6 cellular contexts compared by ENCODE assay signal in the genomic region with DNA sequence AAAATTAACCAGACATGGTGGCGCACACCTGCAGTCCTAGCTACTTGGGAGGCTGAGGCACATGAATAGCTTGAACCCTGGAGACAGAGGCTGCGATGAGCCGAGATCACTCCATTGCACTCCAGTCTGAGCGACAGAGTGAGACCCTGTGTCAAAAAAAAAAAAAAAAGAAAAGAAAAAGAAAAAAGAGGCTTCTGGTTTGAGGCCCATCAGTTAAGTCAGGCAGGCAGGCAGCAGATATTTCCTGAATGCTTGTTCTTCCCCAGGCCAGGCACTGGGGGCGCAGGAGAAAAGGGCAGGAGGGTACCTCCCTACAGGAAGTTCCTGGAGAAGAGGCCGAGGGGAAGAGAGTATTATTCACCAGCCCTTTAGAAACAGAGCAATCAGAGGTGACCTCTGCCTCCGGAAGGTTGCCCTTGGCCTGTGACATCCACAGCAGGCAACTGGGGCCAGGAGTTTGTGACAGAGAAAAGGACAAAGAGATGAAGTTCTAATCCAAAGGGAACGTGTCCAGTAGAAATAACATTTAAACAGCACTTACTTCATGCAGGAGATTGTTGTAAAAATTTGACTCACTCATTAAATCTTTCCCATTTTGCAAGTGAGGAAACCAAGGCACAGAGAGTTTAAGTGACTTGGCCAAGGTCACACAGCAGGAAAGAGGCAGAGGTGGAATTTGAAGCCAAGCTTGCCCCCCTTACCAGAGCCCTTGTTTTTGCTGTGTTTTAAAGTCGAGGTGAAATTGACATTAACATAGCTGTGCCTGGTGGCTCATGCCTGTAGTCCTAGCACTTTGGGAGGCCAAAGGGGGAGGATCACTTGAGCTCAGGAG. TPM values are rescaled to one million over a fixed set of nuclear protein-coding genes. Genes with fewer than 3 reads are reported as not detected.
DNase-seq lines count a peak whose midpoint lies in the region; ATAC-seq and TF ChIP-seq lines count a peak whose summit lies in the region.

No MANE protein-coding gene starts in this region.

- peak overlapping the region; percentile 46 to 49 for H3K27ac Mint-ChIP-seq in T-cell

- CTCF ChIA-PET in T-cell (lab: Charles Lee) = no interaction called here

- POLR2A ChIA-PET in T-cell (lab: Charles Lee) = no interaction called here

- H3K9me3 Mint-ChIP-seq in T-cell = no peaks in the 10 kb centered on the region

- H3K27me3 Mint-ChIP-seq in T-cell = no peaks in the 10 kb centered on the region

- ATAC-seq in T-cell (replicated peaks in 1 of 4) = peak in 2 of 4 experiments; percentile 32 to 45

- H3K36me3 Mint-ChIP-seq in T-cell = no peaks in the 10 kb centered on the region

- peaks cover 8 to 18% (median 14%) of the 10 kb centered on the region in 3 donors for H3K4me1 Mint-ChIP-seq in T-cell

- H3K36me3 ChIP-seq in kidney epithelial cell (ENCODE audit: control insufficient read depth, insufficient read depth, low read length) = no peaks in the 10 kb centered on the region

- H3K4me3 ChIP-seq in kidney epithelial cell (ENCODE audit: low read depth, low read length) = no peak overlapping the region

- H3K4me3 Mint-ChIP-seq in T-cell = no peak overlapping the region

- peak; percentile 64 for TF ChIP-seq CTCF in kidney epithelial cell (IDR thresholded peaks at IDR 0.05; ENCODE audit: insufficient read depth, low read length, poor library complexity, severe bottlenecking)

- peaks cover 5% of the 10 kb centered on the region for H3K27me3 ChIP-seq in kidney epithelial cell (ENCODE audit: control insufficient read depth, insufficient read depth, low read length)

- peak; percentile 48 for DNase-seq in activated CD4-positive, alpha-beta T cell treated with anti-CD3 and anti-CD28 coated beads for 48 hours
- no peak for DNase-seq in activated CD4-positive, alpha-beta T cell treated with anti-CD3 and anti-CD28 coated beads for 1 hour
- DNase-seq in T-cell (no peak), kidney epithelial cell (ENCODE audit: low read depth) (no peak), GOT3 (lab: John Stamatoyannopoulos, UW) (no peak), NCI-H2081 treated with DMSO at 0.1 percent for 48 hours (lab: John Stamatoyannopoulos, UW) (no peak)

RNA-seq across cellular contexts. Expression of gene RLN3, which starts 4.3 kb away (rescaled TPM):
- total RNA-seq in T-cell = not detected
- total RNA-seq in kidney epithelial cell = not detected in 2 replicates

RNA-seq across cellular contexts. Expression of gene IL27RA, which starts 7.9 kb away (rescaled TPM):
- total RNA-seq in T-cell (10 to 100 TPM; 44.2 to 82.4 (median 66.5) TPM), kidney epithelial cell (4.1 and 7.5 TPM in 2 replicates)

RNA-seq across cellular contexts. Expression of gene RFX1, which starts 17.5 kb away (rescaled TPM):
- 10 to 100 TPM; 18.4 to 27.1 (median 23.1) TPM for total RNA-seq in T-cell
- 6.8 and 7.0 TPM in 2 replicates for total RNA-seq in kidney epithelial cell

RNA-seq across cellular contexts. Expression of gene PALM3, which starts 38.3 kb away (rescaled TPM):
- total RNA-seq in T-cell (under 1 TPM in 2 of 5 donors, not detected in 3; 0.16 to 0.39 TPM), kidney epithelial cell (not detected in 2 replicates)

RNA-seq across cellular contexts. Expression of gene MISP3, which starts 49.0 kb away (rescaled TPM):
- total RNA-seq in T-cell = 1 to 10 TPM in 3 of 5 donors, under 1 TPM in 2; 0.28 to 2.0 (median 1.1) TPM
- 0.68 and 1.5 TPM in 2 replicates for total RNA-seq in kidney epithelial cell
